In genomic region chr10:61752111-61753011, GRCh38 we compare ENCODE assay signal across 8 cellular contexts.
A peak's percentile ranks its signal among the peaks of the same experiment; 100 is the strongest.
DNase-seq lines count a peak whose midpoint lies in the region; ATAC-seq, FAIRE-seq and TF ChIP-seq lines count a peak whose summit lies in the region.

No MANE protein-coding gene starts in this region.

- FAIRE-seq in RCC 7860 (lab: Jason Lieb, UNC): peak; percentile 95

- ATAC-seq in GM18502 (IDR thresholded peaks at IDR 0.05; ENCODE audit: poor library complexity, unreplicated experiment): peak; percentile 70

- DNase-seq in HFF-Myc (ENCODE audit: extremely low read depth, low read depth) (peak; percentile 38), RCC 7860 (ENCODE audit: low spot score) (peak; percentile 86), fibroblast of mammary gland (ENCODE audit: low read depth) (peak; percentile 55), stromal cell of bone marrow (ENCODE audit: low read depth) (peak; percentile 39), NCI-H1092 (lab: John Stamatoyannopoulos, UW) (no peak), COLO668 (lab: John Stamatoyannopoulos, UW; ENCODE audit: unreplicated experiment) (no peak)
- DNase-seq in activated CD4-positive, alpha-beta T cell treated with anti-CD3 and anti-CD28 coated beads for 1 hour: no peak

- H3K4me3 ChIP-seq in HFF-Myc (replicated peaks; ENCODE audit: low read depth, low read length): no peak overlapping the region
- H3K4me3 ChIP-seq in fibroblast of mammary gland (ENCODE audit: control insufficient read depth, low read depth, low read length): no peak overlapping the region

- TF ChIP-seq CTCF in HFF-Myc (IDR thresholded peaks at IDR 0.05; ENCODE audit: low read depth, low read length, missing control alignments): no peak
- TF ChIP-seq CTCF in fibroblast of mammary gland (conservative IDR thresholded peaks at IDR 0.05; ENCODE audit: control insufficient read depth, insufficient read depth, low read depth, low read length): no peak

Comparison
In these comparisons a context has a peak if more than half of its experiments do, and no peak if none do; other contexts are left out.
1. DNase-seq: peak in HFF-Myc (single experiment), RCC 7860 (single experiment), fibroblast of mammary gland (single experiment) and stromal cell of bone marrow (single experiment); none in NCI-H1092 (single experiment), COLO668 (single experiment) and activated CD4-positive, alpha-beta T cell treated with anti-CD3 and anti-CD28 coated beads for 1 hour (single experiment).